Comparison of ENCODE assay signal across 9 cellular contexts in the genomic region with DNA sequence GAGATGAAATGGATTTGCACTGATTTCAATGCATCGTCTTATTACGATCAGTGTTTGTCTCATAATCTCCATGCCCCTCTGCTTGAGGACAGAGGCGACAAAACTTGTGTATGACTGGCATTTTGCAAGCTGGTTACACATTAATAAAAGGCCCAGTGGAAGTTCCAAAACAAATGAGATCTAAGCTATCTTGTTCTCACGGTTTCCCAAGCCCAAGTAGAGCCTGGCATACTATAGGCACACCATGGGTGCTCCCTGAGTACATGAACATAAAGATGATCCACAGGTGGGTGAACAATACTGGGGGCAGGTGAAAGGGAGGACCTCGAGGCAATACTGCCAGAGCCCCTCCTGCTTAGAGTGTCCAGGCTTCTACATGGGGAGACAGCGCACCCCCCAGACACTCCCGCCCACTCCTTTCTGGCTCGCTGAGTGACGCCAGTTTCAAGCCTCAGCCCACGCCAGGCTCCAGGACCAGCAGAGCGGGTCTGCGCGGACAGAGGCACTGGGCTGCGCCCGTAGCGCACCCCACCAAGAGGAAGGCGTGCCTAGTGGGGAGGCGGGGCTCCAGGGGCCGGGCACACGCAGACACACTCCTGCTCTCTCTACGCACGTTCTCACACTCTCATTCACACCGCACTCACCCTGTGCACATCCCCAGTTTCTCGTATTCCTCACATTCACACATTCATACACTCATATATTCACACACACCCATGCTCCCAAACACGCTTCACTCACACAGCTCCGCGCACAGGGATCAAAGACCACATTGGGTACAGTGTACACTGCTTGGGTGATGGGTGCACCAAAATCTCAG. TPM values are rescaled to one million over a fixed set of nuclear protein-coding genes. Genes with fewer than 3 reads are reported as not detected.
DNase-seq lines count a peak whose midpoint lies in the region; ATAC-seq, FAIRE-seq and TF ChIP-seq lines count a peak whose summit lies in the region.
"Had no signal": no experiment of that assay in that cellular context is flagged by ENCODE, and none has a peak within 500 bp of the region (broad histone marks: within the 10 kb centered on the region; RNA-seq: fewer than 3 reads in every experiment).

No MANE protein-coding gene starts in this region.

- DNase-seq in NCI-H1436 (lab: John Stamatoyannopoulos, UW): peak; percentile 10
- DNase-seq in NCI-H1436 treated with DMSO at 0.1 percent for 48 hours (lab: John Stamatoyannopoulos, UW): no peak
- peak; percentile 31 for DNase-seq in activated CD8-positive, alpha-beta T cell treated with anti-CD3 and anti-CD28 coated beads for 36 hours
- peak; percentile 54 to 71 for DNase-seq in foreskin fibroblast
- DNase-seq in pancreas: peak; percentile 25 to 75 (median 55)
- no peak for DNase-seq in dedifferentiated amniotic fluid mesenchymal stem cell (ENCODE audit: extremely low spot score)
- DNase-seq in SKM-1 treated with dmso at 0.1 percent for 144 hours (lab: John Stamatoyannopoulos, UW; ENCODE audit: unreplicated experiment): no peak

- no peaks in the 10 kb centered on the region for H3K36me3 ChIP-seq in pancreas
- H3K36me3 ChIP-seq: BLaER1 had no signal

- H3K4me3 ChIP-seq in foreskin fibroblast (ENCODE audit: low read depth in 1 of 2, low read length in 2 of 2) (peak overlapping the region; percentile 55 to 65), pancreas (peak overlapping the region in 3 of 4 donors; percentile 31 to 54 (median 35))
- H3K4me3 ChIP-seq: BLaER1 had no signal

- no peaks in the 10 kb centered on the region for H3K36me3 Mint-ChIP-seq in activated CD8-positive, alpha-beta T cell treated with anti-CD3 and anti-CD28 coated beads for 36 hours (ENCODE audit: low read depth)

- H3K9me3 Mint-ChIP-seq in activated CD8-positive, alpha-beta T cell treated with anti-CD3 and anti-CD28 coated beads for 36 hours: no peaks in the 10 kb centered on the region

- FAIRE-seq in pancreas (lab: Jason Lieb, UNC): no peak

- H3K27ac ChIP-seq in pancreas: peak overlapping the region in 1 of 4 donors; percentile 61
- H3K27ac ChIP-seq: BLaER1 had no signal

- CTCF ChIA-PET in activated CD8-positive, alpha-beta T cell treated with anti-CD3 and anti-CD28 coated beads for 36 hours (lab: Charles Lee): interaction anchor here (1.8 kb wide), 1 partner anchor 143 kb away, joined by 4 read pairs; no protein-coding TSS in a partner anchor

- peaks cover 45% of the 10 kb centered on the region for H3K27me3 Mint-ChIP-seq in activated CD8-positive, alpha-beta T cell treated with anti-CD3 and anti-CD28 coated beads for 36 hours

- peaks cover 0 to 35% (median 2%) of the 10 kb centered on the region in 4 donors for H3K27me3 ChIP-seq in pancreas

- intact Hi-C loops in activated CD8-positive, alpha-beta T cell treated with anti-CD3 and anti-CD28 coated beads for 36 hours (cut with micrococcal nuclease): no loop called here
- intact Hi-C loops in pancreas (cut with DNase I): no loop called here

- TF ChIP-seq CTCF in activated CD8-positive, alpha-beta T cell treated with anti-CD3 and anti-CD28 coated beads for 36 hours (IDR thresholded peaks at IDR 0.05): no peak
- TF ChIP-seq CTCF in foreskin fibroblast (IDR thresholded peaks at IDR 0.05; ENCODE audit: low read depth, low read length) (no peak), pancreas (IDR thresholded peaks at IDR 0.05) (no peak)

- peak; percentile 49 for ATAC-seq in HG03045 (IDR thresholded peaks at IDR 0.05; ENCODE audit: unreplicated experiment)
- peak; percentile 57 for ATAC-seq in activated CD8-positive, alpha-beta T cell treated with anti-CD3 and anti-CD28 coated beads for 36 hours
- peak; percentile 75 to 85 (median 84) for ATAC-seq in pancreas

- H3K27ac Mint-ChIP-seq in activated CD8-positive, alpha-beta T cell treated with anti-CD3 and anti-CD28 coated beads for 36 hours: no peak overlapping the region

- peaks cover 30% of the 10 kb centered on the region for H3K4me1 Mint-ChIP-seq in activated CD8-positive, alpha-beta T cell treated with anti-CD3 and anti-CD28 coated beads for 36 hours (ENCODE audit: low read depth)

- H3K4me1 ChIP-seq in pancreas: peaks cover 0 to 7% (median 4%) of the 10 kb centered on the region in 3 donors
- H3K4me1 ChIP-seq: BLaER1 had no signal

- H3K9me3 ChIP-seq in pancreas: no peaks in the 10 kb centered on the region

- POLR2A ChIA-PET in activated CD8-positive, alpha-beta T cell treated with anti-CD3 and anti-CD28 coated beads for 36 hours (lab: Charles Lee): interaction anchor here (0.9 to 1.9 kb wide), 3 partner anchors 11 to 43 kb away, joined by 3 to 5 read pairs (median 4); no protein-coding TSS in a partner anchor

- WGBS in pancreas, 2 donors: 4 to 5% methylated on average over 27 of the region's 27 CpGs

- H3K4me3 Mint-ChIP-seq in activated CD8-positive, alpha-beta T cell treated with anti-CD3 and anti-CD28 coated beads for 36 hours: peak overlapping the region; percentile 84

RNA-seq across cellular contexts. Expression of gene GSX2, which starts 8.9 kb away (rescaled TPM):
- not detected for total RNA-seq in activated CD8-positive, alpha-beta T cell treated with anti-CD3 and anti-CD28 coated beads for 36 hours
- total RNA-seq in pancreas: not detected
- polyA plus RNA-seq in pancreas: not detected

RNA-seq across cellular contexts. Expression of gene CHIC2, which starts 26.6 kb away (rescaled TPM):
- 10 to 100 TPM; 16.8 to 17.5 TPM for total RNA-seq in activated CD8-positive, alpha-beta T cell treated with anti-CD3 and anti-CD28 coated beads for 36 hours
- 10 to 100 TPM in 1 of 6 donors, 1 to 10 TPM in 5; 3.9 to 11.5 (median 7.0) TPM for total RNA-seq in pancreas
- 1 to 10 TPM; 6.9 to 7.5 TPM for polyA plus RNA-seq in pancreas

Comparison
In these comparisons a context has a peak if more than half of its experiments do, and no peak if none do; other contexts are left out.
1. DNase-seq: peak in NCI-H1436 (single experiment), activated CD8-positive, alpha-beta T cell treated with anti-CD3 and anti-CD28 coated beads for 36 hours (single experiment), foreskin fibroblast (2 of 2) and pancreas (6 of 6); none in NCI-H1436 treated with DMSO at 0.1 percent for 48 hours (single experiment), dedifferentiated amniotic fluid mesenchymal stem cell (single experiment) and SKM-1 treated with dmso at 0.1 percent for 144 hours (single experiment).
2. Peak in every context shown above with its lines, with median percentiles within 50 percentile points of each other: ATAC-seq.